In genomic region chr11:66069715-66070603, GRCh38 we compare ENCODE assay signal across 8 cellular contexts.
DNase-seq lines count a peak whose midpoint lies in the region.

TSS of gene PACS1 (plus strand) at chr11:66070272. CDS start at chr11:66070487, 215 bp downstream.

- in situ Hi-C loops in HAP-1 (cut with MboI; ENCODE audit: low sequenced_read_pairs) = no loop called here

- H3K36me3 ChIP-seq in ES-I3 (ENCODE audit: insufficient read depth, low read length) (peaks cover 10% of the 10 kb centered on the region), HAP-1 (replicated peaks) (peaks cover 46% of the 10 kb centered on the region)

- H3K9ac ChIP-seq in ES-I3 (ENCODE audit: low read depth, low read length) = peak within 1 kb of the TSS; percentile 66

- DNase-seq in HAP-1 (ENCODE audit: low spot score in 2 of 2) = peak; percentile 32 to 70
- peak; percentile 60 for DNase-seq in NCI-H1105 treated with DMSO at 0.1 percent for 48 hours (lab: John Stamatoyannopoulos, UW)
- DNase-seq in activated CD4-positive, alpha-beta T cell treated with anti-CD3 and anti-CD28 coated beads, Interleukin-2, amount 50 U/mL, for 1 hour = peak; percentile 71
- DNase-seq in dedifferentiated amniotic fluid mesenchymal stem cell (ENCODE audit: extremely low spot score) = peak; percentile 65
- peak; percentile 87 for DNase-seq in left kidney (ENCODE audit: low read depth, low spot score)
- DNase-seq in stimulated activated CD4-positive, alpha-beta T cell treated with anti-CD3 and anti-CD28 coated beads, Interleukin-2, amount 100 ng/mL, for 4 hours (ENCODE audit: low read depth) = peak; percentile 64
- DNase-seq in NCI-H510A (lab: John Stamatoyannopoulos, UW) = no peak

- no peaks in the 10 kb centered on the region for H3K27me3 ChIP-seq in HAP-1 (ENCODE audit: low read depth)

- peak within 1 kb of the TSS; percentile 50 for H3K4me3 ChIP-seq in HAP-1

- peaks cover 5% of the 10 kb centered on the region; the same call in 1 of the 2 replicates for H3K4me1 ChIP-seq in ES-I3 (ENCODE audit: insufficient read depth, low read length)
- H3K4me1 ChIP-seq in HAP-1 = peaks cover 7% of the 10 kb centered on the region; the same call in 1 of the 2 replicates

- H3K9me3 ChIP-seq in ES-I3 (ENCODE audit: control insufficient read depth, insufficient read depth, low read length) (no peaks in the 10 kb centered on the region), HAP-1 (no peaks in the 10 kb centered on the region)
